In genomic region chr5:138639326-138639725, GRCh38 we compare ENCODE assay signal across 14 cellular contexts.
"Had no signal": no experiment of that assay in that cellular context is flagged by ENCODE, and none has a peak within 500 bp of the region (broad histone marks: within the 10 kb centered on the region; RNA-seq: fewer than 3 reads in every experiment).

No MANE protein-coding gene starts in this region.

- H3K9ac ChIP-seq: parathyroid adenoma had no signal

- H3K79me2 ChIP-seq: parathyroid adenoma had no signal

- H3K36me3 ChIP-seq: lower lobe of right lung, suprapubic skin, upper lobe of right lung had no signal

- H3K27ac ChIP-seq: lower lobe of right lung, parathyroid adenoma, suprapubic skin, upper lobe of right lung had no signal

- DNase-seq: activated B cell treated with CpG ODN at 0.5 μM for 24 hours; activated CD4-positive, alpha-beta T cell treated with anti-CD3 and anti-CD28 coated beads, Interleukin-2, amount 10 ng/mL, durations not matched to agents 24 days and 14 days; activated CD8-positive, alpha-beta memory T cell treated with anti-CD3 and anti-CD28 coated beads for 24 hours; activated naive CD4-positive, alpha-beta T cell treated with anti-CD3 and anti-CD28 coated beads, Interleukin-2, amount 10 ng/mL, durations not matched to agents 7 days and 5 days; glutamatergic neuron; left cardiac atrium; lower lobe of right lung; naive B cell; stimulated activated CD4-positive, alpha-beta T cell treated with anti-CD3 and anti-CD28 coated beads, Interleukin-4, amount 100 ng/mL, for 1 hour; stimulated activated CD8-positive, alpha-beta memory T cell treated with anti-CD3 and anti-CD28 coated beads, Interleukin-4, amount 100 ng/mL, for 48 hours; stimulated activated naive CD8-positive, alpha-beta T cell treated with anti-CD3 and anti-CD28 coated beads, Interleukin-15, Interleukin-2, amounts not matched to agents 100 U/mL and 50 U/mL, for 24 hours; upper lobe of right lung had no signal

- H3K4me1 ChIP-seq: upper lobe of right lung had no signal

- H3K27me3 ChIP-seq: suprapubic skin, upper lobe of right lung had no signal

- H2AFZ ChIP-seq: parathyroid adenoma had no signal

- H3K4me3 ChIP-seq: lower lobe of right lung, suprapubic skin, upper lobe of right lung had no signal

- H3K9me3 ChIP-seq: lower lobe of right lung, suprapubic skin, upper lobe of right lung had no signal
